25 cellular contexts compared by ENCODE assay signal in the genomic region with DNA sequence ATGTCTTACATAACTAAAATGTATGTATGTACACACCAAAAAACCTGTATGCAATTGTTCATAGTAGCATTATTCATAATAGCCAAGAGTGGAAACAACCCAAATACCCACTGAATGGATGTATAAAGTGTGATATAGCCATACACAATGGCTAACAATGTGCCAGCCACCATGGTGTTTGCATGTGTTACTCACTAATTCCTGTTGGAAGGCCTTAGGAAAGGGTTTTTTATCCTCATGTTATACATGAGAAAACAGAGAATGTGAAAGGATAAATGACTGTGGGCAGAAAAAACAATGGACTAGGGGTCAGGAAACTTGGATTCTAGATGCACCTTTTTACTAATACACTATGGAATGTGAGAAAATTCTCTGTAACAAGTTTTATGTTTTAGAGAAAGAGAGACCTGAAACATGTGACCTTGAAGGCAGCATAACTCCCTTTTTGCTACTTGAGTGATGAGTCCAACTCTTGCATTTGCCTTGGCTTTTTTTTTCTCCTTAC.
"Had no signal": no experiment of that assay in that cellular context is flagged by ENCODE, and none has a peak within 500 bp of the region (broad histone marks: within the 10 kb centered on the region; RNA-seq: fewer than 3 reads in every experiment).

No MANE protein-coding gene starts in this region.

- H3K4me3 ChIP-seq: dorsolateral prefrontal cortex, esophagus muscularis mucosa, heart right ventricle, lung, pancreas, right atrium auricular region, smooth muscle cell, suprapubic skin, transverse colon, upper lobe of right lung, uterus had no signal

- DNase-seq: cortex of kidney; dorsolateral prefrontal cortex; effector CD4-positive, alpha-beta T cell; foreskin melanocyte; glutamatergic neuron; heart right ventricle; hippocampal formation; natural killer cell; pancreas; stimulated activated CD4-positive, alpha-beta T cell treated with anti-CD3 and anti-CD28 coated beads, Interleukin-12 subunit alpha, Interleukin-12 subunit beta, amount 100 ng/mL, for 4 hours; stimulated activated CD4-positive, alpha-beta T cell treated with anti-CD3 and anti-CD28 coated beads, Interleukin-1b, Interleukin-23, amount 100 ng/mL, for 48 hours; stimulated activated CD4-positive, alpha-beta T cell treated with anti-CD3 and anti-CD28 coated beads, Interleukin-4, amount 100 ng/mL, for 1 hour; stimulated activated CD8-positive, alpha-beta memory T cell treated with anti-CD3 and anti-CD28 coated beads, Interleukin-4, amount 100 ng/mL, for 48 hours; stimulated activated naive CD4-positive, alpha-beta T cell; stimulated activated naive CD8-positive, alpha-beta T cell treated with anti-CD3 and anti-CD28 coated beads, Interleukin-15, amount 100 ng/mL, for 72 hours; transverse colon; upper lobe of right lung; uterus had no signal

- ATAC-seq: heart right ventricle; left lobe of liver; natural killer cell; pancreas; sciatic nerve; stimulated activated naive CD8-positive, alpha-beta T cell treated with anti-CD3 and anti-CD28 coated beads, Interleukin-15, amount 100 ng/mL, for 72 hours; upper lobe of right lung had no signal
